6 cellular contexts compared by ENCODE assay signal in the genomic region with DNA sequence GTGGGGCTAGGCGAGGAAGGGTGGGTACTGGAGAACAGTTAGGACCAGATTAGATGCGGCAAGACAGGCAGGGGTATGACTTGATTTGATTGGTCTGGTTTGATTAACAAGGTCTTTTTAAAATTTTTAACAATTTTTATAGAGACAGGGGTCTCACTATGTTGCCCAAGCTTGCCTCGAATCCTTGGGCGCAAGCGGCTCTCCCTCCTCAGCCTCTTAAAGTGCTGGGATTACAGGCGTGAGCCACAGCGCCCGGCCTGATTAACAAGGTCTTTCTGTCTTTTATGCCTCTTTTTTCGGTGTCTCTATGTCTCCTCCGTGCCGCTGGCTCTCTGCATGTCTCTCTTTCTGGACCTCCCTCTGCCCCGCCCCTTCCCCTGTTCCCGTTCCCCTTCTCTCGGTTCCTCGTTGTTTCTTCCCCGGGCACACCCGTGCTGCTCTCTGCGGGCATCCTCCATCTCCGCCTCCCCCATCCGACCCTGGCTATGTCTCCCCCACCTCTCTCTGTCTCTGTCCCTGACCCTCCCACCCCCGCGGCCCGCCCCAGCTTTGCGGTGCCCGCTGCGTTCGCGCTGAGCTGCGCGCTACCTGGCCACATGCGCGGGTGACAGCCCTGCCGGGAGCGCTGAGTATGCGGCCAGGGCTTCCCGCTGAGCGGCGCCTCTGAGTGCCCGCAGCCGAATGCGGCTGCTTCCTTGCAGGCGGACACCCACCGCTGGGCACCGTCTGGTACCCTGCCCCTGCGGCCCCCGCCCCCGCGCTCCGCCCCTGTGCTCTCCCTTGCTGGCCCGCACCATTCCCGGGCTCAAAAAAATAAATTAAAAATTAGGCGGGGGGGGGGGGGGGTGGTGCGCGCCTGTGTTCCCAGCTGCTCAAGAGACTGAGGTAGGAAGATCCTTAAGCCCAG. TPM values are rescaled to one million over a fixed set of nuclear protein-coding genes. Genes with fewer than 3 reads are reported as not detected.
A peak's percentile ranks its signal among the peaks of the same experiment; 100 is the strongest.
DNase-seq lines count a peak whose midpoint lies in the region; ATAC-seq and TF ChIP-seq lines count a peak whose summit lies in the region.

No MANE protein-coding gene starts in this region.

- intact Hi-C loops in mammary epithelial cell (cut with micrococcal nuclease): no loop called here

- H3K36me3 ChIP-seq in mammary epithelial cell (ENCODE audit: insufficient read depth, low read length) (no peaks in the 10 kb centered on the region), osteoblast (ENCODE audit: insufficient read depth, low read length) (no peaks in the 10 kb centered on the region)

- H2AFZ ChIP-seq in mammary epithelial cell (ENCODE audit: low read depth, low read length) (no peak overlapping the region), osteoblast (ENCODE audit: low read length) (no peak overlapping the region)

- H4K20me1 ChIP-seq in mammary epithelial cell (ENCODE audit: insufficient read depth, low read length) (no peaks in the 10 kb centered on the region), osteoblast (ENCODE audit: insufficient read depth, low read length) (no peaks in the 10 kb centered on the region)

- no TSS peak for BruUV-seq in mammary epithelial cell (replicated peaks; lab: Mats Ljungman, UMichigan)

- H3K79me2 ChIP-seq in mammary epithelial cell (ENCODE audit: insufficient read depth, low read length): no peaks in the 10 kb centered on the region
- H3K79me2 ChIP-seq in osteoblast (ENCODE audit: insufficient read depth, low read length): no peaks in the 10 kb centered on the region

- dilution Hi-C loops in mammary epithelial cell (cut with HindIII; ENCODE audit: low sequenced_read_pairs): loop anchor here (5.0 kb wide), 3 partner anchors 40 to 135 kb away; a partner anchor contains a TSS

- no peaks in the 10 kb centered on the region for H3K4me1 ChIP-seq in mammary epithelial cell (ENCODE audit: insufficient read depth, low read length)
- no peaks in the 10 kb centered on the region for H3K4me1 ChIP-seq in osteoblast (ENCODE audit: insufficient read depth, low read length)

- in situ Hi-C loops in mammary epithelial cell (cut with MboI; ENCODE audit: low sequenced_read_pairs in 2 of 2): no loop called here

- DNase-seq in ELF-1 (ENCODE audit: low read depth, low spot score): peak; percentile 36
- peak; percentile 56 for DNase-seq in NCI-H510A (lab: John Stamatoyannopoulos, UW)
- DNase-seq in mammary epithelial cell: no peak
- peak; percentile 85 for DNase-seq in osteoblast (ENCODE audit: insufficient read length, low spot score, missing footprints)
- no peak for DNase-seq in GM20000 (ENCODE audit: low spot score)

- peaks cover 9% of the 10 kb centered on the region for H3K27me3 ChIP-seq in mammary epithelial cell (ENCODE audit: insufficient read depth, low read length)
- peaks cover 22% of the 10 kb centered on the region for H3K27me3 ChIP-seq in osteoblast (ENCODE audit: insufficient read depth, low read length)

- 42% methylated on average over 13 of the region's 54 CpGs for WGBS in mammary epithelial cell (ENCODE audit: low coverage, missing lambda C conversion rate)

- no peak for ATAC-seq in HG03469 (IDR thresholded peaks at IDR 0.05; ENCODE audit: unreplicated experiment)

- no peak overlapping the region for H3K9ac ChIP-seq in mammary epithelial cell (ENCODE audit: insufficient read depth, low read length)

- H3K4me3 ChIP-seq in mammary epithelial cell (replicated peaks in 1 of 3; ENCODE audit: insufficient read depth in 1 of 3, low read depth in 2 of 3, low read length in 3 of 3) (peak overlapping the region in 1 of 3 experiments; percentile 9), osteoblast (ENCODE audit: insufficient read depth, low read length) (peak overlapping the region; percentile 33)

- TF ChIP-seq CTCF in mammary epithelial cell (conservative IDR thresholded peaks at IDR 0.05 in 1 of 2, IDR thresholded peaks at IDR 0.05 in 1 of 2; ENCODE audit: extremely low read depth in 1 of 2, insufficient read depth in 1 of 2, low read depth in 1 of 2, low read length in 2 of 2): no peak
- TF ChIP-seq CTCF in osteoblast (IDR thresholded peaks at IDR 0.05; ENCODE audit: extremely low read depth, low read depth, low read length): no peak
- no peak for TF ChIP-seq CTCF in GM20000 (IDR thresholded peaks at IDR 0.05; ENCODE audit: extremely low read depth, missing control alignments)

- H3K27ac ChIP-seq in mammary epithelial cell (ENCODE audit: insufficient read depth, low read depth, low read length) (no peak overlapping the region), osteoblast (ENCODE audit: low read depth, low read length) (no peak overlapping the region)

- CTCF ChIA-PET in mammary epithelial cell (lab: Charles Lee; ENCODE audit: low non-redundant PET): no interaction called here

- no peaks in the 10 kb centered on the region for H3K9me3 ChIP-seq in mammary epithelial cell (replicated peaks; ENCODE audit: insufficient read depth, low read length)
- peaks cover 2% of the 10 kb centered on the region for H3K9me3 ChIP-seq in osteoblast (ENCODE audit: low read depth, low read length)

- peak overlapping the region; percentile 71 for H3K4me2 ChIP-seq in mammary epithelial cell (ENCODE audit: insufficient read depth, low read depth, low read length)
- H3K4me2 ChIP-seq in osteoblast (ENCODE audit: insufficient read depth, low read length): no peak overlapping the region

RNA-seq across cellular contexts. Expression of a gene that starts 8.1 kb away (rescaled TPM):
- total RNA-seq in mammary epithelial cell (10 to 100 TPM; 10.8 to 14.5 TPM), osteoblast (15.3 and 21.0 TPM in 2 replicates)
- polyA plus RNA-seq in mammary epithelial cell: 15.3 TPM
- polyA minus RNA-seq in mammary epithelial cell: 5.6 TPM

RNA-seq across cellular contexts. Expression of a gene that starts 21.7 kb away (rescaled TPM):
- total RNA-seq in mammary epithelial cell (10 to 100 TPM in 1 of 2 donors, under 1 TPM in 1; 0.78 to 10.0 TPM), osteoblast (under 0.01 TPM in 1 of 2 replicates, not detected in the other)
- polyA plus RNA-seq in mammary epithelial cell: 0.46 TPM
- polyA minus RNA-seq in mammary epithelial cell: not detected

RNA-seq across cellular contexts. Expression of a gene that starts 27.1 kb away (rescaled TPM):
- total RNA-seq in mammary epithelial cell (10 to 100 TPM; 16.2 to 31.4 TPM), osteoblast (8.3 and 12.3 TPM in 2 replicates)
- polyA plus RNA-seq in mammary epithelial cell: 31.9 TPM
- polyA minus RNA-seq in mammary epithelial cell: 26.6 TPM

RNA-seq across cellular contexts. Expression of a gene that starts 45.8 kb away (rescaled TPM):
- total RNA-seq in mammary epithelial cell (1 to 10 TPM; 3.9 to 5.7 TPM), osteoblast (13.4 and 21.2 TPM in 2 replicates)
- polyA plus RNA-seq in mammary epithelial cell: 0.17 TPM
- not detected for polyA minus RNA-seq in mammary epithelial cell

RNA-seq across cellular contexts. Expression of a gene that starts 50.7 kb away (rescaled TPM):
- total RNA-seq in mammary epithelial cell: 10 to 100 TPM in 1 of 2 donors, 1 to 10 TPM in 1; 4.3 to 13.1 TPM
- polyA plus RNA-seq in mammary epithelial cell: 6.4 TPM
- polyA minus RNA-seq in mammary epithelial cell: 3.2 TPM
- 4.4 and 6.9 TPM in 2 replicates for total RNA-seq in osteoblast

Comparison
In these comparisons a context has a peak if more than half of its experiments do, and no peak if none do; other contexts are left out.
1. DNase-seq: peak in ELF-1 (single experiment), NCI-H510A (single experiment) and osteoblast (single experiment); none in mammary epithelial cell (single experiment) and GM20000 (single experiment).